ENCODE assay signal across 8 cellular contexts in genomic region chr2:3651686-3652516, GRCh38. TPM values are rescaled to one million over a fixed set of nuclear protein-coding genes. Genes with fewer than 3 reads are reported as not detected.
DNase-seq lines count a peak whose midpoint lies in the region; ATAC-seq lines count a peak whose summit lies in the region.

No MANE protein-coding gene starts in this region.

- peak overlapping the region; percentile 52 for H3K27ac ChIP-seq in KOPT-K1 (ENCODE audit: low read depth, low read length, poor library complexity, severe bottlenecking)

- H3K4me1 ChIP-seq in skeletal muscle satellite cell (ENCODE audit: control insufficient read depth, insufficient read depth, low read length), result peaks cover 12% of the 10 kb centered on the region

- DNase-seq in DMS153 treated with DMSO at 0.1 percent for 48 hours (lab: John Stamatoyannopoulos, UW; ENCODE audit: unreplicated experiment), result peak; percentile 92
- DNase-seq in T follicular helper cell (ENCODE audit: low read depth), result peak; percentile 52
- peak in 57 of 58 donors; percentile 11 to 86 (median 70) for DNase-seq in anterior cingulate cortex (lab: John Stamatoyannopoulos, UW)
- DNase-seq in NCI-H446 treated with DMSO at 0.1 percent for 48 hours (lab: John Stamatoyannopoulos, UW), result no peak

- H3K9me3 ChIP-seq in KOPT-K1 (ENCODE audit: insufficient read depth, low read length, poor library complexity, severe bottlenecking) (no peaks in the 10 kb centered on the region), skeletal muscle satellite cell (replicated peaks; ENCODE audit: low read length) (no peaks in the 10 kb centered on the region)

- peak; percentile 84 for ATAC-seq in GM21528 (IDR thresholded peaks at IDR 0.05; ENCODE audit: low FRiP score, unreplicated experiment)

- H3K27me3 ChIP-seq in skeletal muscle satellite cell (ENCODE audit: control insufficient read depth, insufficient read depth, low read length), result peaks cover 17% of the 10 kb centered on the region

- H3K9ac ChIP-seq in skeletal muscle satellite cell (ENCODE audit: low read depth, low read length), result peak overlapping the region; percentile 3

- H3K36me3 ChIP-seq in KOPT-K1 (ENCODE audit: insufficient read depth, low read length) (no peaks in the 10 kb centered on the region), skeletal muscle satellite cell (ENCODE audit: insufficient read depth, low read length) (no peaks in the 10 kb centered on the region)

- peak overlapping the region; percentile 13 for H3K4me3 ChIP-seq in iPS-11a (ENCODE audit: low read depth, low read length)
- H3K4me3 ChIP-seq in skeletal muscle satellite cell (ENCODE audit: low read length), result peak overlapping the region; percentile 20

- peak overlapping the region; percentile 52 for H3K4me2 ChIP-seq in skeletal muscle satellite cell (ENCODE audit: low read length)

RNA-seq across cellular contexts. Expression of gene ALLC, which starts 6.1 kb away (rescaled TPM):
- total RNA-seq in skeletal muscle satellite cell (2012; rRNA removed), result not detected in 2 replicates

RNA-seq across cellular contexts. Expression of gene DCDC2C, which starts 51.5 kb away (rescaled TPM):
- 0.22 and 0.25 TPM in 2 replicates for total RNA-seq in skeletal muscle satellite cell (2012; rRNA removed)

RNA-seq across cellular contexts. Expression of gene COLEC11, which starts 57.0 kb away (rescaled TPM):
- total RNA-seq in skeletal muscle satellite cell (2012; rRNA removed), result not detected in 2 replicates
